31 cellular contexts compared by ENCODE assay signal in genomic region chr1:81797701-81798100, GRCh38. TPM values are rescaled to one million over a fixed set of nuclear protein-coding genes. Genes with fewer than 3 reads are reported as not detected.
"Had no signal": no experiment of that assay in that cellular context is flagged by ENCODE, and none has a peak within 500 bp of the region (broad histone marks: within the 10 kb centered on the region; RNA-seq: fewer than 3 reads in every experiment).

No MANE protein-coding gene starts in this region.

- H3K9me3 Mint-ChIP-seq: activated B cell treated with CpG ODN at 0.5 μM for 24 hours; activated CD4-positive, alpha-beta memory T cell treated with anti-CD3 and anti-CD28 coated beads for 36 hours; activated naive CD4-positive, alpha-beta T cell treated with anti-CD3 and anti-CD28 coated beads for 36 hours; activated naive CD4-positive, alpha-beta T cell treated with anti-CD3 and anti-CD28 coated beads, Interleukin-2, amount 50 U/mL, for 72 hours; activated T-cell treated with anti-CD3 and anti-CD28 coated beads, Interleukin-2, amount 50 U/mL, for 4 hours; activated T-helper 1 cell treated with anti-CD3 and anti-CD28 coated beads, Interleukin-12 subunit alpha, Interleukin-12 subunit beta, Interleukin-2, Interleukin-4 antibody, amounts not matched to agents 30 ng/mL and 10 ng/mL and 1 ng/mL, durations not matched to agents 14 hours and 24 hours and 36 hours; brain had no signal

- DNase-seq: activated B cell treated with CpG ODN at 0.5 μM for 24 hours; activated CD4-positive, alpha-beta memory T cell treated with anti-CD3 and anti-CD28 coated beads for 36 hours; activated CD4-positive, alpha-beta T cell treated with anti-CD3 and anti-CD28 coated beads for 4 hours; activated CD4-positive, alpha-beta T cell treated with anti-CD3 and anti-CD28 coated beads, Interleukin-2, amount 50 U/mL, for 1 hour; activated CD4-positive, CD25-positive, alpha-beta regulatory T cell treated with anti-CD3 and anti-CD28 coated beads, Interleukin-2, amount 50 U/mL, for 72 hours; activated CD8-positive, alpha-beta memory T cell treated with anti-CD3 and anti-CD28 coated beads, Interleukin-2, amount 50 U/mL, for 4 hours; activated gamma-delta T cell treated with Interleukin-2 at 50 U/mL for 16 hours; activated naive CD4-positive, alpha-beta T cell treated with anti-CD3 and anti-CD28 coated beads for 36 hours; activated T-cell treated with anti-CD3 and anti-CD28 coated beads for 4 hours; activated T-cell treated with anti-CD3 and anti-CD28 coated beads, Interleukin-2, amount 50 U/mL, for 4 hours; adrenal gland; central memory CD4-positive, alpha-beta T cell; NCI-H1092 treated with DMSO at 0.1 percent for 48 hours; NCI-H187 treated with DMSO at 0.1 percent for 48 hours; NCI-H2081 treated with DMSO at 0.1 percent for 48 hours; NCI-H345; NCI-H524 treated with DMSO at 0.1 percent for 48 hours; OCI-M1; RPMI8226; SHP77 treated with DMSO at 0.1 percent for 48 hours; SW 1271; T-helper 1 cell; T-helper 2 cell; T-helper 9 cell had no signal

- H3K9me3 ChIP-seq: SJSA1 had no signal

- H3K27ac ChIP-seq: SJSA1, VCaP had no signal

- H3K36me3 Mint-ChIP-seq: brain had no signal

- H3K36me3 ChIP-seq: adrenal gland, SJSA1 had no signal

- H3K4me3 ChIP-seq: adrenal gland, K562, SJSA1 had no signal

- ATAC-seq: activated naive CD4-positive, alpha-beta T cell treated with anti-CD3 and anti-CD28 coated beads, Interleukin-2, amount 50 U/mL, for 72 hours; activated T-cell treated with anti-CD3 and anti-CD28 coated beads, Interleukin-2, amount 50 U/mL, for 4 hours; K562; Panc1 had no signal

- H3K27ac Mint-ChIP-seq: activated B cell treated with CpG ODN at 0.5 μM for 24 hours; activated CD4-positive, alpha-beta memory T cell treated with anti-CD3 and anti-CD28 coated beads for 36 hours; activated naive CD4-positive, alpha-beta T cell treated with anti-CD3 and anti-CD28 coated beads for 36 hours; activated naive CD4-positive, alpha-beta T cell treated with anti-CD3 and anti-CD28 coated beads, Interleukin-2, amount 50 U/mL, for 72 hours; activated T-helper 1 cell treated with anti-CD3 and anti-CD28 coated beads, Interleukin-12 subunit alpha, Interleukin-12 subunit beta, Interleukin-2, Interleukin-4 antibody, amounts not matched to agents 30 ng/mL and 10 ng/mL and 1 ng/mL, durations not matched to agents 14 hours and 24 hours and 36 hours; brain had no signal

- H3K27me3 ChIP-seq: adrenal gland had no signal

- FAIRE-seq: K562 had no signal

- H3K4me3 Mint-ChIP-seq: activated B cell treated with CpG ODN at 0.5 μM for 24 hours; activated CD4-positive, alpha-beta memory T cell treated with anti-CD3 and anti-CD28 coated beads for 36 hours; activated naive CD4-positive, alpha-beta T cell treated with anti-CD3 and anti-CD28 coated beads for 36 hours; activated T-cell treated with anti-CD3 and anti-CD28 coated beads, Interleukin-2, amount 50 U/mL, for 4 hours; activated T-helper 1 cell treated with anti-CD3 and anti-CD28 coated beads, Interleukin-12 subunit alpha, Interleukin-12 subunit beta, Interleukin-2, Interleukin-4 antibody, amounts not matched to agents 30 ng/mL and 10 ng/mL and 1 ng/mL, durations not matched to agents 14 hours and 24 hours and 36 hours had no signal

RNA-seq across cellular contexts. Expression of gene ADGRL2, which starts 3.0 kb away (rescaled TPM):
- total RNA-seq: activated B cell treated with CpG ODN at 0.5 μM for 24 hours; activated CD4-positive, alpha-beta memory T cell treated with anti-CD3 and anti-CD28 coated beads for 36 hours; activated naive CD4-positive, alpha-beta T cell treated with anti-CD3 and anti-CD28 coated beads for 36 hours; activated naive CD4-positive, alpha-beta T cell treated with anti-CD3 and anti-CD28 coated beads, Interleukin-2, amount 50 U/mL, for 72 hours; activated T-helper 1 cell treated with anti-CD3 and anti-CD28 coated beads, Interleukin-12 subunit alpha, Interleukin-12 subunit beta, Interleukin-2, Interleukin-4 antibody, amounts not matched to agents 30 ng/mL and 10 ng/mL and 1 ng/mL, durations not matched to agents 14 hours and 24 hours and 36 hours had no signal
